In the genomic region with DNA sequence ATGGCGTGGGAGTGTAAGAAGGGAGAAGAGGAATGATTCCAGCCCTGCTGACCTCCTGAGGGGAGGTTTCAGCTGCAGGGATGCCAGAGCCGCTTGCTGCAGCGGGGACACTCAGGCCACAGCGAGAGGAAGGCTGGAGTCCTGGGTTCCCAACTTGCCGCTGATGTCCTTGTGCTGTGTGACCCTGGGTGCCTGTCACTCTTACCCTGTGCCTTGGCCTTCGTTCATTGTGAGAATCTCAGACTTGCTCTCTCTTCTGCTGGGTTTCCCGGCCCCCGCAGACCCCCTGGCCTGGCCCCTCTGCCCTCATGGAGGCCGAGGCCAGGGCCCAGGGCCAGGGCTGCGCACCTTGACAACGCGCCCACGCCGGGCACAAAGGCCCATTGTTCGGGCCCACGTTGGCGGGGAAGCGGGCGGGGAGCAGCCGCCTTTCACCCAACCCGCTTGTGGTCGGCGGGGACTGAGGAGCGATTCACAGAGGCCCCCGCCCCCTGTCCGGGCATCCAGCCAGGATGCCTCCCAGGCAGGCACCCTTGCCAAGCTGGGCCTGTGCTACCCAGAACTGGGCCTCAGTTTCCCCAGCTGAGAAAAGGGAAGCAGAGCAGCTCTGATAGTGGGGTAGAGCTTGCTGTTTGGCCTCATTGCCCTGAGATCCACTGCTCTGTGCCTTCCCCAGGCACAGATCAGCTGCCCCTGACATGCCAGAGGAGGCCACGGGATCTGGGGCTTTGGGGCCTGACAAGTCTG, we compare ENCODE assay signal across 12 cellular contexts. TPM values are rescaled to one million over a fixed set of nuclear protein-coding genes. Genes with fewer than 3 reads are reported as not detected.
DNase-seq lines count a peak whose midpoint lies in the region; ATAC-seq and TF ChIP-seq lines count a peak whose summit lies in the region.
"Had no signal": no experiment of that assay in that cellular context is flagged by ENCODE, and none has a peak within 500 bp of the region (broad histone marks: within the 10 kb centered on the region; RNA-seq: fewer than 3 reads in every experiment).

No MANE protein-coding gene starts in this region.

- H3K27ac ChIP-seq in HEK293 (ENCODE audit: extremely low read depth, low read depth, low read length) (no peak overlapping the region), Panc1 (ENCODE audit: low read length) (peak overlapping the region; percentile 69), esophagus squamous epithelium (peak overlapping the region in 3 of 4 donors; percentile 28 to 85 (median 80)), prostate gland (no peak overlapping the region), coronary artery (peak overlapping the region in 1 of 2 donors; percentile 16)
- no peak overlapping the region for H3K27ac ChIP-seq in CD8-positive, alpha-beta memory T cell (ENCODE audit: low read depth, low read length)
- H3K27ac ChIP-seq: neural progenitor cell, uterus had no signal

- ATAC-seq in Panc1, result peak; percentile 78
- ATAC-seq in GM18868 (IDR thresholded peaks at IDR 0.05; ENCODE audit: unreplicated experiment), result no peak

- H3K27ac Mint-ChIP-seq in CD8-positive, alpha-beta memory T cell, result no peak overlapping the region
- no peak overlapping the region for H3K27ac Mint-ChIP-seq in activated T-helper 1 cell treated with anti-CD3 and anti-CD28 coated beads, Interleukin-12 subunit alpha, Interleukin-12 subunit beta, Interleukin-2, Interleukin-4 antibody, amounts not matched to agents 30 ng/mL and 10 ng/mL and 1 ng/mL, durations not matched to agents 14 hours and 24 hours and 36 hours

- no peak for DNase-seq in Panc1 (ENCODE audit: low read depth, low spot score)
- DNase-seq in esophagus squamous epithelium (lab: John Stamatoyannopoulos, UW), result no peak
- DNase-seq in prostate gland (ENCODE audit: low spot score), result peak; percentile 44
- no peak for DNase-seq in CD8-positive, alpha-beta memory T cell
- no peak for DNase-seq in coronary artery (ENCODE audit: low spot score)
- DNase-seq in activated T-helper 1 cell treated with anti-CD3 and anti-CD28 coated beads, Interleukin-12 subunit alpha, Interleukin-12 subunit beta, Interleukin-2, Interleukin-4 antibody, amounts not matched to agents 30 ng/mL and 10 ng/mL and 1 ng/mL, durations not matched to agents 14 hours and 24 hours and 36 hours (ENCODE audit: low spot score), result no peak
- DNase-seq: activated T-cell treated with anti-CD3 and anti-CD28 coated beads for 4 hours, NCI-H226, uterus had no signal

- POLR2A ChIA-PET in HEK293 (lab: Yijun Ruan, JAX) (no interaction called here), Panc1 (lab: Charles Lee) (no interaction called here)
- POLR2A ChIA-PET in CD8-positive, alpha-beta memory T cell (lab: Charles Lee), result no interaction called here

- H3K4me3 ChIP-seq in HEK293 (ENCODE audit: low read depth, low read length) (no peak overlapping the region), Panc1 (ENCODE audit: low read depth in 2 of 2, low read length in 2 of 2) (no peak overlapping the region), esophagus squamous epithelium (no peak overlapping the region), prostate gland (no peak overlapping the region), coronary artery (no peak overlapping the region)
- H3K4me3 ChIP-seq in CD8-positive, alpha-beta memory T cell (ENCODE audit: low read length), result no peak overlapping the region
- H3K4me3 ChIP-seq: neural progenitor cell, uterus had no signal

- no peaks in the 10 kb centered on the region for H3K27me3 ChIP-seq in Panc1 (ENCODE audit: control insufficient read depth, insufficient read depth, low read length)
- no peaks in the 10 kb centered on the region for H3K27me3 ChIP-seq in esophagus squamous epithelium
- H3K27me3 ChIP-seq in prostate gland (replicated peaks; ENCODE audit: insufficient read depth), result no peaks in the 10 kb centered on the region
- H3K27me3 ChIP-seq in CD8-positive, alpha-beta memory T cell (ENCODE audit: insufficient read depth, low read length, poor library complexity, severe bottlenecking), result no peaks in the 10 kb centered on the region
- H3K27me3 ChIP-seq: neural progenitor cell, uterus had no signal

- no peaks in the 10 kb centered on the region for H3K4me1 Mint-ChIP-seq in CD8-positive, alpha-beta memory T cell
- H3K4me1 Mint-ChIP-seq in activated T-helper 1 cell treated with anti-CD3 and anti-CD28 coated beads, Interleukin-12 subunit alpha, Interleukin-12 subunit beta, Interleukin-2, Interleukin-4 antibody, amounts not matched to agents 30 ng/mL and 10 ng/mL and 1 ng/mL, durations not matched to agents 14 hours and 24 hours and 36 hours (ENCODE audit: low read depth), result peaks cover 6% of the 10 kb centered on the region
- H3K4me1 Mint-ChIP-seq: neural progenitor cell had no signal

- CTCF ChIA-PET in HEK293 (lab: Yijun Ruan, JAX), result interaction anchor here (0.8 kb wide), 1 partner anchor 19 kb away, joined by 4 read pairs; no protein-coding TSS in a partner anchor
- CTCF ChIA-PET in Panc1 (lab: Charles Lee), result interaction anchor here (0.6 kb wide), 1 partner anchor 11 kb away, joined by 6 read pairs; no protein-coding TSS in a partner anchor
- CTCF ChIA-PET in CD8-positive, alpha-beta memory T cell (lab: Charles Lee), result no interaction called here

- H3K36me3 ChIP-seq in HEK293 (ENCODE audit: control insufficient read depth in 2 of 2, insufficient read depth in 1 of 2, low read length in 2 of 2), result no peaks in the 10 kb centered on the region
- H3K36me3 ChIP-seq in Panc1 (ENCODE audit: control insufficient read depth, insufficient read depth, low read length), result no peaks in the 10 kb centered on the region
- no peaks in the 10 kb centered on the region for H3K36me3 ChIP-seq in esophagus squamous epithelium
- H3K36me3 ChIP-seq in prostate gland, result no peaks in the 10 kb centered on the region
- no peaks in the 10 kb centered on the region for H3K36me3 ChIP-seq in CD8-positive, alpha-beta memory T cell (ENCODE audit: insufficient read depth, low read length)
- H3K36me3 ChIP-seq: neural progenitor cell, uterus had no signal

- no TSS peak for BruUV-seq in Panc1 (replicated peaks; lab: Mats Ljungman, UMichigan)

- H3K27me3 Mint-ChIP-seq in CD8-positive, alpha-beta memory T cell, result peaks cover 2 to 10% of the 10 kb centered on the region in 2 donors
- peaks cover 6% of the 10 kb centered on the region for H3K27me3 Mint-ChIP-seq in activated T-helper 1 cell treated with anti-CD3 and anti-CD28 coated beads, Interleukin-12 subunit alpha, Interleukin-12 subunit beta, Interleukin-2, Interleukin-4 antibody, amounts not matched to agents 30 ng/mL and 10 ng/mL and 1 ng/mL, durations not matched to agents 14 hours and 24 hours and 36 hours (ENCODE audit: insufficient read depth)

- no peaks in the 10 kb centered on the region for H3K9me3 Mint-ChIP-seq in CD8-positive, alpha-beta memory T cell
- no peaks in the 10 kb centered on the region for H3K9me3 Mint-ChIP-seq in activated T-helper 1 cell treated with anti-CD3 and anti-CD28 coated beads, Interleukin-12 subunit alpha, Interleukin-12 subunit beta, Interleukin-2, Interleukin-4 antibody, amounts not matched to agents 30 ng/mL and 10 ng/mL and 1 ng/mL, durations not matched to agents 14 hours and 24 hours and 36 hours
- H3K9me3 Mint-ChIP-seq: neural progenitor cell had no signal

- in situ Hi-C loops in Panc1 (cut with HindIII; ENCODE audit: low pct_unique_long_range_greater_than_20kb, low sequenced_read_pairs), result no loop called here

- TF ChIP-seq CTCF in HEK293 (tag by site-specific recombination; IDR thresholded peaks at IDR 0.05) (no peak), Panc1 (IDR thresholded peaks at IDR 0.05) (no peak), esophagus squamous epithelium (IDR thresholded peaks at IDR 0.05) (no peak), prostate gland (IDR thresholded peaks at IDR 0.05) (no peak), coronary artery (IDR thresholded peaks at IDR 0.05) (no peak)

- no peak overlapping the region for H3K4me3 Mint-ChIP-seq in CD8-positive, alpha-beta memory T cell
- H3K4me3 Mint-ChIP-seq in activated T-helper 1 cell treated with anti-CD3 and anti-CD28 coated beads, Interleukin-12 subunit alpha, Interleukin-12 subunit beta, Interleukin-2, Interleukin-4 antibody, amounts not matched to agents 30 ng/mL and 10 ng/mL and 1 ng/mL, durations not matched to agents 14 hours and 24 hours and 36 hours, result no peak overlapping the region
- H3K4me3 Mint-ChIP-seq: neural progenitor cell had no signal

- no peak for TF ChIP-seq POLR2A in esophagus squamous epithelium (IDR thresholded peaks at IDR 0.05)
- TF ChIP-seq POLR2A in prostate gland (IDR thresholded peaks at IDR 0.05), result no peak

- H3K4me1 ChIP-seq in HEK293 (ENCODE audit: control insufficient read depth, insufficient read depth, low read length), result no peaks in the 10 kb centered on the region
- peaks cover 36% of the 10 kb centered on the region for H3K4me1 ChIP-seq in Panc1 (ENCODE audit: control insufficient read depth, insufficient read depth, low read length)
- H3K4me1 ChIP-seq in esophagus squamous epithelium, result peaks cover 27 to 62% (median 34%) of the 10 kb centered on the region in 3 donors
- peaks cover 11% of the 10 kb centered on the region for H3K4me1 ChIP-seq in prostate gland (replicated peaks)
- no peaks in the 10 kb centered on the region for H3K4me1 ChIP-seq in CD8-positive, alpha-beta memory T cell (ENCODE audit: insufficient read depth, low read length)
- H3K4me1 ChIP-seq: neural progenitor cell, uterus had no signal

- H3K9me3 ChIP-seq in HEK293 (ENCODE audit: control insufficient read depth, insufficient read depth, low read depth, low read length) (no peaks in the 10 kb centered on the region), Panc1 (ENCODE audit: control insufficient read depth, insufficient read depth, low read depth, low read length) (no peaks in the 10 kb centered on the region), esophagus squamous epithelium (no peaks in the 10 kb centered on the region), prostate gland (no peaks in the 10 kb centered on the region)
- no peaks in the 10 kb centered on the region for H3K9me3 ChIP-seq in CD8-positive, alpha-beta memory T cell (ENCODE audit: low read length)
- H3K9me3 ChIP-seq: uterus had no signal

- no peaks in the 10 kb centered on the region for H3K36me3 Mint-ChIP-seq in CD8-positive, alpha-beta memory T cell
- H3K36me3 Mint-ChIP-seq in activated T-helper 1 cell treated with anti-CD3 and anti-CD28 coated beads, Interleukin-12 subunit alpha, Interleukin-12 subunit beta, Interleukin-2, Interleukin-4 antibody, amounts not matched to agents 30 ng/mL and 10 ng/mL and 1 ng/mL, durations not matched to agents 14 hours and 24 hours and 36 hours (ENCODE audit: low read depth), result no peaks in the 10 kb centered on the region
- H3K36me3 Mint-ChIP-seq: neural progenitor cell had no signal

- 68 to 87% methylated on average over 4 to 9 of the region's 27 CpGs for WGBS in esophagus squamous epithelium, 2 donors
- WGBS in prostate gland, result 41% methylated on average over 27 of the region's 27 CpGs

- intact Hi-C loops in Panc1 (cut with micrococcal nuclease; ENCODE audit: unreplicated experiment) (no loop called here), esophagus squamous epithelium (cut with DNase I) (no loop called here), prostate gland (cut with DNase I) (no loop called here)
- intact Hi-C loops in activated T-helper 1 cell treated with anti-CD3 and anti-CD28 coated beads, Interleukin-12 subunit alpha, Interleukin-12 subunit beta, Interleukin-2, Interleukin-4 antibody, amounts not matched to agents 30 ng/mL and 10 ng/mL and 1 ng/mL, durations not matched to agents 14 hours and 24 hours and 36 hours (cut with micrococcal nuclease), result no loop called here

RNA-seq across cellular contexts. Expression of a gene that starts 52.4 kb away (rescaled TPM):
- 52.1 TPM for total RNA-seq in Panc1 (2021; ENCODE audit: unreplicated experiment)
- polyA plus RNA-seq in Panc1 (2012; ENCODE audit: insufficient read length), result 80.9 TPM
- total RNA-seq in esophagus squamous epithelium, result 10 to 100 TPM; 31.3 to 46.5 (median 38.2) TPM
- total RNA-seq in prostate gland, result 10 to 100 TPM; 72.8 to 77.2 TPM
- 10 to 100 TPM; 25.3 to 29.1 TPM for total RNA-seq in CD8-positive, alpha-beta memory T cell
- 27.0 TPM for polyA plus RNA-seq in CD8-positive, alpha-beta memory T cell
- 52.3 and 55.2 TPM in 2 replicates for total RNA-seq in activated T-helper 1 cell treated with anti-CD3 and anti-CD28 coated beads, Interleukin-12 subunit alpha, Interleukin-12 subunit beta, Interleukin-2, Interleukin-4 antibody, amounts not matched to agents 30 ng/mL and 10 ng/mL and 1 ng/mL, durations not matched to agents 14 hours and 24 hours and 36 hours

Comparison
In these comparisons a context has a peak if more than half of its experiments do, and no peak if none do; other contexts are left out.
1. H3K27ac ChIP-seq: peak in Panc1 (single experiment) and esophagus squamous epithelium (3 of 4); none in HEK293 (single experiment), prostate gland (0 of 2) and CD8-positive, alpha-beta memory T cell (single experiment).